ENCODE assay signal across 1 cellular context in the genomic region with DNA sequence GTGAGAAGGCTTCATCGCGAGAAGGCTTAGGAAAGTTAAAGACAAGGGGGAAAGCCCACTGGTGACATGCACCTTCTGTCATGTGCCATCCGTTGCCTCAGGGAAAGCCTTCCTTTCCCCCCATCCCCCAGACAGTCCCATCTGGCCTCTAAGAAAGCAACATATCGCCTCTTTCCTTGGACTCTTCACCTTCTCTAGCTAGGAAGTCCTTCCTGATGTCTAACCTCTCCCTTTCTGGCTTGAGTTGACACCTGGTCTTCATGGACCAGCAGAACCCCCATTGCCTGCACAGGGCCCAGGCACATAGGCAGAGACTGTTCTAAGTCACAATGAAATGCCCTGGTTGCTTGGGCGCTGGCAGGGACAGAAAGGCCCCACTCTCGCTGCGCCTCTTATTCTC.
TF ChIP-seq lines count a peak whose summit lies in the region.

No MANE protein-coding gene starts in this region.

TF ChIP-seq in H1, 55 proteins besides CTCF, POLR2A, EP300 and RAD21:
- peak; percentile 59; the same call in 1 of the 2 replicates for TF ChIP-seq KDM1A (IDR thresholded peaks at IDR 0.05; ENCODE audit: borderline replicate concordance, low read length)
- TF ChIP-seq CHD1 (IDR thresholded peaks at IDR 0.05; ENCODE audit: low read depth, low read length), result no peak
- TF ChIP-seq, protein P1, sequence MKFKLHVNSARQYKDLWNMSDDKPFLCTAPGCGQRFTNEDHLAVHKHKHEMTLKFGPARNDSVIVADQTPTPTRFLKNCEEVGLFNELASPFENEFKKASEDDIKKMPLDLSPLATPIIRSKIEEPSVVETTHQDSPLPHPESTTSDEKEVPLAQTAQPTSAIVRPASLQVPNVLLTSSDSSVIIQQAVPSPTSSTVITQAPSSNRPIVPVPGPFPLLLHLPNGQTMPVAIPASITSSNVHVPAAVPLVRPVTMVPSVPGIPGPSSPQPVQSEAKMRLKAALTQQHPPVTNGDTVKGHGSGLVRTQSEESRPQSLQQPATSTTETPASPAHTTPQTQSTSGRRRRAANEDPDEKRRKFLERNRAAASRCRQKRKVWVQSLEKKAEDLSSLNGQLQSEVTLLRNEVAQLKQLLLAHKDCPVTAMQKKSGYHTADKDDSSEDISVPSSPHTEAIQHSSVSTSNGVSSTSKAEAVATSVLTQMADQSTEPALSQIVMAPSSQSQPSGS (IDR thresholded peaks at IDR 0.05; ENCODE audit: low read length), result no peak
- no peak for TF ChIP-seq TEAD4 (IDR thresholded peaks at IDR 0.05; ENCODE audit: low read depth, low read length)
TF ChIP-seq in H1: peak in this region for 1.
